Comparison of ENCODE assay signal across 8 cellular contexts in the genomic region with DNA sequence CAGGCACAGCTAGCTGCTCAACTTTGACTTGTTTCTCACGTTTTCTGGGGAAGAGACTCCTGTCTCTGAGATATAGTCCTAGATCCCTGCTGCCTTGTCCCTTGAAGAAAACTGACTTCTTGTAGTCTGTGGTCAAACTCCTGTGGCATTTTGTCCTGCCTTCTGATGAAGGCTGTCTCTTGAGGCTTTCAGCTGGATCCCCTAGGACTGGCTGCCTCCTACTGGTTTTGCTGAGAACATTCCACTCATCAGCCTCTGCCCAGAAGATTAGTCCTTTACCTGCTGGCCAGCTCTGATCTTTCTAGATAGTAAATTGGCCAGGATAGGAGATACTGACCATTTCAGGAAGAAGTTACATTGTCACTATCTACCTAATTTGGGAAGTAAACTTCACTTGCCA.
DNase-seq lines count a peak whose midpoint lies in the region; ATAC-seq, FAIRE-seq and TF ChIP-seq lines count a peak whose summit lies in the region.

No MANE protein-coding gene starts in this region.

- no peaks in the 10 kb centered on the region for H3K9me3 ChIP-seq in A549

- TF ChIP-seq POLR2A in A549 (IDR thresholded peaks at IDR 0.05; ENCODE audit: low read length) = no peak

- peaks cover 2% of the 10 kb centered on the region for H3K36me3 Mint-ChIP-seq in progenitor cell of endocrine pancreas (ENCODE audit: insufficient read depth)
- H3K36me3 Mint-ChIP-seq in activated CD4-positive, alpha-beta T cell treated with anti-CD3 and anti-CD28 coated beads, Interleukin-2, amount 10 ng/mL, durations not matched to agents 24 days and 14 days (ENCODE audit: low read depth) = no peaks in the 10 kb centered on the region

- peak in 1 of 2 experiments; percentile 39 for DNase-seq in A549 (ENCODE audit: low read depth in 1 of 2, low spot score in 1 of 2)
- DNase-seq in GM18507 (ENCODE audit: extremely low spot score, insufficient read length, low read depth) = peak; percentile 4
- peak; percentile 12 for DNase-seq in brain microvascular endothelial cell
- peak; percentile 19 for DNase-seq in progenitor cell of endocrine pancreas (ENCODE audit: low spot score, unreplicated experiment)
- no peak for DNase-seq in 8988T
- no peak for DNase-seq in stimulated activated CD4-positive, alpha-beta T cell treated with anti-CD3 and anti-CD28 coated beads, Interleukin-2, amount 100 ng/mL, for 48 hours
- DNase-seq in activated CD4-positive, alpha-beta T cell treated with anti-CD3 and anti-CD28 coated beads, Interleukin-2, amount 10 ng/mL, durations not matched to agents 24 days and 14 days = no peak

- ATAC-seq in A549 (peak; percentile 75 to 80; a peak in 5 of 6 replicates), HG03442 (IDR thresholded peaks at IDR 0.05; ENCODE audit: unreplicated experiment) (peak; percentile 80)

- no peaks in the 10 kb centered on the region for H3K36me3 ChIP-seq in brain microvascular endothelial cell (replicated peaks)

- no peaks in the 10 kb centered on the region for H3K27me3 Mint-ChIP-seq in progenitor cell of endocrine pancreas
- no peaks in the 10 kb centered on the region for H3K27me3 Mint-ChIP-seq in activated CD4-positive, alpha-beta T cell treated with anti-CD3 and anti-CD28 coated beads, Interleukin-2, amount 10 ng/mL, durations not matched to agents 24 days and 14 days

- no peak overlapping the region for H3K4me3 Mint-ChIP-seq in progenitor cell of endocrine pancreas (ENCODE audit: low read depth)
- no peak overlapping the region for H3K4me3 Mint-ChIP-seq in activated CD4-positive, alpha-beta T cell treated with anti-CD3 and anti-CD28 coated beads, Interleukin-2, amount 10 ng/mL, durations not matched to agents 24 days and 14 days

- peaks cover 6% of the 10 kb centered on the region for H3K4me1 Mint-ChIP-seq in progenitor cell of endocrine pancreas (ENCODE audit: low read depth)
- H3K4me1 Mint-ChIP-seq in activated CD4-positive, alpha-beta T cell treated with anti-CD3 and anti-CD28 coated beads, Interleukin-2, amount 10 ng/mL, durations not matched to agents 24 days and 14 days = no peaks in the 10 kb centered on the region

- TF ChIP-seq RAD21 in A549 (conservative IDR thresholded peaks at IDR 0.05 in 1 of 2, IDR thresholded peaks at IDR 0.05 in 1 of 2) = peak; percentile 46 to 69; a peak in 4 of 5 replicates

- intact Hi-C loops in activated CD4-positive, alpha-beta T cell treated with anti-CD3 and anti-CD28 coated beads, Interleukin-2, amount 10 ng/mL, durations not matched to agents 24 days and 14 days (cut with micrococcal nuclease) = no loop called here

- FAIRE-seq in A549 (lab: Jason Lieb, UNC) = no peak
- peak; percentile 87 for FAIRE-seq in GM18507 (lab: Jason Lieb, UNC)

- WGBS in A549 (ENCODE audit: missing lambda C conversion rate) = 0% methylated on average over 1 of the region's 1 CpG

- H3K27ac ChIP-seq in A549 (no peak overlapping the region), brain microvascular endothelial cell (no peak overlapping the region)

- no peak overlapping the region for H3K4me2 ChIP-seq in A549

- no peaks in the 10 kb centered on the region for H3K27me3 ChIP-seq in brain microvascular endothelial cell (replicated peaks)

- H3K4me1 ChIP-seq in A549 = no peaks in the 10 kb centered on the region

- CTCF ChIA-PET in A549 (lab: Yijun Ruan, JAX) = interaction anchor here (1.1 kb wide), 1 partner anchor 22 kb away, joined by 3 read pairs; no protein-coding TSS in a partner anchor

- in situ Hi-C loops in brain microvascular endothelial cell (cut with HindIII; ENCODE audit: low pct_ligation_motif_present, low sequenced_read_pairs) = no loop called here

- H3K4me3 ChIP-seq in A549 (no peak overlapping the region), brain microvascular endothelial cell (ENCODE audit: low read depth, low read length) (no peak overlapping the region)

- peaks cover 17% of the 10 kb centered on the region for H3K9me3 Mint-ChIP-seq in progenitor cell of endocrine pancreas (ENCODE audit: low read depth)
- H3K9me3 Mint-ChIP-seq in activated CD4-positive, alpha-beta T cell treated with anti-CD3 and anti-CD28 coated beads, Interleukin-2, amount 10 ng/mL, durations not matched to agents 24 days and 14 days = no peaks in the 10 kb centered on the region

- no peak overlapping the region for H3K27ac Mint-ChIP-seq in progenitor cell of endocrine pancreas
- no peak overlapping the region for H3K27ac Mint-ChIP-seq in activated CD4-positive, alpha-beta T cell treated with anti-CD3 and anti-CD28 coated beads, Interleukin-2, amount 10 ng/mL, durations not matched to agents 24 days and 14 days

- TF ChIP-seq CTCF in A549 (IDR thresholded peaks at IDR 0.05) (peak; percentile 28), brain microvascular endothelial cell (IDR thresholded peaks at IDR 0.05; ENCODE audit: low read depth, low read length, missing control alignments) (peak; percentile 51), progenitor cell of endocrine pancreas (IDR thresholded peaks at IDR 0.05; ENCODE audit: unreplicated experiment) (peak; percentile 72)

- POLR2A ChIA-PET in A549 (lab: Yijun Ruan, JAX) = no interaction called here

- TF ChIP-seq EP300 in A549 (IDR thresholded peaks at IDR 0.05) = no peak

TF ChIP-seq in A549, 52 proteins besides CTCF, POLR2A, EP300 and RAD21:
- TF ChIP-seq RNF2 (IDR thresholded peaks at IDR 0.05; ENCODE audit: borderline replicate concordance, low read depth) (no peak), BCL3 (IDR thresholded peaks at IDR 0.05) (no peak), CBX2 (IDR thresholded peaks at IDR 0.05; ENCODE audit: borderline replicate concordance, low read depth) (no peak), SMC3 (IDR thresholded peaks at IDR 0.05) (peak; percentile 32; the same call in 2 of the 3 replicates), KDM5A (IDR thresholded peaks at IDR 0.05) (no peak)
TF ChIP-seq in A549: peak in this region for 1.

Comparison
In these comparisons a context has a peak if more than half of its experiments do, and no peak if none do; other contexts are left out.
1. DNase-seq: peak in GM18507 (single experiment), brain microvascular endothelial cell (single experiment) and progenitor cell of endocrine pancreas (single experiment); none in 8988T (single experiment), stimulated activated CD4-positive, alpha-beta T cell treated with anti-CD3 and anti-CD28 coated beads, Interleukin-2, amount 100 ng/mL, for 48 hours (0 of 2) and activated CD4-positive, alpha-beta T cell treated with anti-CD3 and anti-CD28 coated beads, Interleukin-2, amount 10 ng/mL, durations not matched to agents 24 days and 14 days (single experiment).
2. Peak in every context shown above with its lines, with median percentiles within 50 percentile points of each other: CTCF ChIP-seq.